In the genomic region with DNA sequence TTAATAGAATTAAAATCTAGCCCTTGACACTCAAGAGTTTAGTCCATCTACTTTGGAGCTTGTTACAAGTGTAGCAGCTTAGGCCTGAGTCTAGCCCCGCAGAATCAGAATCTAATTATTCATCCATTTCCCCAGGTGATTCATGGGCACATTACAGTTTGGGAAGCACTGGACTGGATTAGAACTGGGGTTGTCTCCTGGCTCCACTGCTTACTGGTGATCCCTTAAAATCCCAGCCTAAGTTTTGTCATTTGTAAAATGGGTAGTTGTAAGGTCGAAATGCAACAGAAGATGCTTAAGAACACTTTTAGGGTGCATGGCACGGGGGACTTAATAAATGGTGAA, we compare ENCODE assay signal across 8 cellular contexts. TPM values are rescaled to one million over a fixed set of nuclear protein-coding genes. Genes with fewer than 3 reads are reported as not detected.
A peak's percentile ranks its signal among the peaks of the same experiment; 100 is the strongest.
DNase-seq lines count a peak whose midpoint lies in the region; ATAC-seq and TF ChIP-seq lines count a peak whose summit lies in the region.

No MANE protein-coding gene starts in this region.

- no peak overlapping the region for H2BK12ac ChIP-seq in neuronal stem cell (ENCODE audit: low read length)

- H3K18ac ChIP-seq in neuronal stem cell (ENCODE audit: low read length) = no peak overlapping the region

- H3K36me3 ChIP-seq in right lobe of liver (no peaks in the 10 kb centered on the region), transverse colon (no peaks in the 10 kb centered on the region), neuronal stem cell (replicated peaks in 1 of 2; ENCODE audit: control insufficient read depth in 2 of 2, insufficient read depth in 2 of 2, low read length in 2 of 2) (no peaks in the 10 kb centered on the region)

- no peak overlapping the region for H2BK5ac ChIP-seq in neuronal stem cell (ENCODE audit: low read length)

- H2AFZ ChIP-seq in neuronal stem cell (ENCODE audit: low read length) = no peak overlapping the region

- no peak overlapping the region for H3K23ac ChIP-seq in neuronal stem cell (ENCODE audit: low read depth, low read length, poor library complexity)

- H3K27me3 Mint-ChIP-seq in activated naive CD8-positive, alpha-beta T cell = no peaks in the 10 kb centered on the region
- H3K27me3 Mint-ChIP-seq in activated naive CD8-positive, alpha-beta T cell treated with anti-CD3 and anti-CD28 coated beads for 36 hours = no peaks in the 10 kb centered on the region
- H3K27me3 Mint-ChIP-seq in brain = peaks cover 61% of the 10 kb centered on the region

- TF ChIP-seq CTCF in brain (conservative IDR thresholded peaks at IDR 0.05) (no peak), right lobe of liver (IDR thresholded peaks at IDR 0.05) (no peak), transverse colon (IDR thresholded peaks at IDR 0.05) (no peak)

- intact Hi-C loops in right lobe of liver (cut with DNase I) = no loop called here
- intact Hi-C loops in transverse colon (cut with DNase I; ENCODE audit: low total_unique reads) = loop anchor here (5.0 kb wide), 2 partner anchors 46 to 1076 kb away; no protein-coding TSS in a partner anchor

- no peak overlapping the region for H2AK5ac ChIP-seq in neuronal stem cell (ENCODE audit: low read depth, low read length)

- H3K27me3 ChIP-seq in right lobe of liver (no peaks in the 10 kb centered on the region), transverse colon (no peaks in the 10 kb centered on the region), neuronal stem cell (ENCODE audit: control insufficient read depth in 3 of 3, insufficient read depth in 3 of 3, low read depth in 1 of 3, low read length in 3 of 3) (peaks cover 0 to 60% (median 0%) of the 10 kb centered on the region in 3 experiments)

- H2BK120ac ChIP-seq in neuronal stem cell (ENCODE audit: low read depth, low read length) = no peak overlapping the region

- H3K36me3 Mint-ChIP-seq in activated naive CD8-positive, alpha-beta T cell = no peaks in the 10 kb centered on the region
- H3K36me3 Mint-ChIP-seq in activated naive CD8-positive, alpha-beta T cell treated with anti-CD3 and anti-CD28 coated beads for 36 hours = no peaks in the 10 kb centered on the region
- H3K36me3 Mint-ChIP-seq in brain = no peaks in the 10 kb centered on the region

- no peak for TF ChIP-seq EP300 in transverse colon (IDR thresholded peaks at IDR 0.05; ENCODE audit: low read depth)

- H3K4me2 ChIP-seq in neuronal stem cell (ENCODE audit: insufficient read depth, low read length, poor library complexity, severe bottlenecking) = no peak overlapping the region

- no peak overlapping the region for H3K27ac Mint-ChIP-seq in activated naive CD8-positive, alpha-beta T cell
- no peak overlapping the region for H3K27ac Mint-ChIP-seq in activated naive CD8-positive, alpha-beta T cell treated with anti-CD3 and anti-CD28 coated beads for 36 hours
- H3K27ac Mint-ChIP-seq in brain = peak overlapping the region in 2 of 5 experiments; percentile 31 to 72

- no peak for DNase-seq in activated naive CD8-positive, alpha-beta T cell treated with anti-CD3 and anti-CD28 coated beads for 36 hours
- DNase-seq in right lobe of liver = no peak
- DNase-seq in transverse colon = no peak
- no peak for DNase-seq in neuronal stem cell (ENCODE audit: low spot score)
- no peak for DNase-seq in hippocampal formation (lab: John Stamatoyannopoulos, UW)

- in situ Hi-C loops in transverse colon (cut with MboI; ENCODE audit: low pct_ligation_motif_present in 1 of 4, low pct_unique_long_range_greater_than_20kb in 1 of 4, low sequenced_read_pairs in 3 of 4) = loop anchor here in 3 of 4 donors (5.0 to 10.0 kb wide), 2 partner anchors 46 to 48 kb away; no protein-coding TSS in a partner anchor

- no peak for ATAC-seq in right lobe of liver
- no peak for ATAC-seq in HG03342 (IDR thresholded peaks at IDR 0.05; ENCODE audit: unreplicated experiment)

- H3K4me3 ChIP-seq in right lobe of liver (peak overlapping the region in 2 of 3 donors; percentile 88), transverse colon (peak overlapping the region in 2 of 4 donors; percentile 80 to 91), neuronal stem cell (ENCODE audit: low read length in 2 of 2) (no peak overlapping the region)

- WGBS in right lobe of liver (ENCODE audit: insufficient coverage, low coverage, low lambda C conversion rate, missing lambda C conversion rate) = 43% methylated on average over 3 of the region's 3 CpGs
- 33% methylated on average over 3 of the region's 3 CpGs for WGBS in transverse colon (ENCODE audit: low coverage in 1 of 2), 2 donors
- WGBS in neuronal stem cell (ENCODE audit: extremely low coverage in 2 of 2, insufficient read length in 2 of 2, insufficient replicate concordance in 1 of 2), 2 donors = no CpG with 5 or more reads among the region's 3 CpGs

- H3K14ac ChIP-seq in neuronal stem cell (ENCODE audit: low read length) = no peak overlapping the region

- no peak overlapping the region for H4K8ac ChIP-seq in neuronal stem cell (ENCODE audit: low read depth, low read length)

- H3K9me3 Mint-ChIP-seq in activated naive CD8-positive, alpha-beta T cell (ENCODE audit: low read depth) = no peaks in the 10 kb centered on the region
- H3K9me3 Mint-ChIP-seq in activated naive CD8-positive, alpha-beta T cell treated with anti-CD3 and anti-CD28 coated beads for 36 hours = no peaks in the 10 kb centered on the region
- H3K9me3 Mint-ChIP-seq in brain = peaks cover 0 to 4% (median 0%) of the 10 kb centered on the region in 5 experiments

- no peak overlapping the region for H3K9ac ChIP-seq in neuronal stem cell (ENCODE audit: low read depth, low read length, poor library complexity)

- TF ChIP-seq POLR2A in right lobe of liver (IDR thresholded peaks at IDR 0.05) = no peak
- TF ChIP-seq POLR2A in transverse colon (IDR thresholded peaks at IDR 0.05) = no peak

- no peaks in the 10 kb centered on the region for H3K4me1 ChIP-seq in right lobe of liver
- peaks cover 3 to 24% (median 16%) of the 10 kb centered on the region in 4 donors for H3K4me1 ChIP-seq in transverse colon
- H3K4me1 ChIP-seq in neuronal stem cell (ENCODE audit: control insufficient read depth in 2 of 2, insufficient read depth in 1 of 2, low read depth in 1 of 2, low read length in 2 of 2) = peaks cover 0 to 12% of the 10 kb centered on the region in 2 donors

- no peaks in the 10 kb centered on the region for H3K79me1 ChIP-seq in neuronal stem cell (ENCODE audit: low read depth, low read length)

- no peak overlapping the region for H2BK15ac ChIP-seq in neuronal stem cell (ENCODE audit: low read length)

- H3K9me3 ChIP-seq in right lobe of liver (no peaks in the 10 kb centered on the region), transverse colon (no peaks in the 10 kb centered on the region), neuronal stem cell (replicated peaks in 1 of 2; ENCODE audit: control insufficient read depth in 2 of 2, insufficient read depth in 1 of 2, low read depth in 1 of 2, low read length in 2 of 2) (no peaks in the 10 kb centered on the region)

- no peak overlapping the region for H4K91ac ChIP-seq in neuronal stem cell (ENCODE audit: low read depth, low read length, poor library complexity)

- peak overlapping the region in 2 of 3 donors; percentile 86 to 94 for H3K27ac ChIP-seq in right lobe of liver
- peak overlapping the region; percentile 94 to 98 (median 96) for H3K27ac ChIP-seq in transverse colon
- no peak overlapping the region for H3K27ac ChIP-seq in neuronal stem cell (replicated peaks; ENCODE audit: low read length)

- no peak overlapping the region for H3K4ac ChIP-seq in neuronal stem cell (ENCODE audit: low read length)

- peaks cover 20% of the 10 kb centered on the region for H3K4me1 Mint-ChIP-seq in activated naive CD8-positive, alpha-beta T cell (ENCODE audit: low read depth)
- peaks cover 23% of the 10 kb centered on the region for H3K4me1 Mint-ChIP-seq in activated naive CD8-positive, alpha-beta T cell treated with anti-CD3 and anti-CD28 coated beads for 36 hours
- peaks cover 22% of the 10 kb centered on the region for H3K4me1 Mint-ChIP-seq in brain

- H3K4me3 Mint-ChIP-seq in activated naive CD8-positive, alpha-beta T cell = peak overlapping the region; percentile 87
- H3K4me3 Mint-ChIP-seq in activated naive CD8-positive, alpha-beta T cell treated with anti-CD3 and anti-CD28 coated beads for 36 hours = no peak overlapping the region
- peak overlapping the region; percentile 86 to 91 (median 86) for H3K4me3 Mint-ChIP-seq in brain

RNA-seq across cellular contexts. Expression of gene STX3, which starts 1.3 kb away (rescaled TPM):
- 1 to 10 TPM; 7.3 to 8.0 TPM for total RNA-seq in activated naive CD8-positive, alpha-beta T cell treated with anti-CD3 and anti-CD28 coated beads for 36 hours
- polyA plus RNA-seq in brain (ENCODE audit: insufficient read depth, low read depth, low replicate concordance) = 22.1 TPM
- total RNA-seq in right lobe of liver (10 to 100 TPM in 3 of 6 experiments, 1 to 10 TPM in 3; 4.5 to 16.5 (median 8.6) TPM), transverse colon (100 to 1,000 TPM; 131 to 156 (median 142) TPM)
- polyA plus RNA-seq in neuronal stem cell (2013, experiment 1 of 2) = 28.3 TPM
- 28.3 TPM for polyA plus RNA-seq in neuronal stem cell (2013, experiment 2 of 2)

RNA-seq across cellular contexts. Expression of gene OR10V1, which starts 42.8 kb away (rescaled TPM):
- total RNA-seq in activated naive CD8-positive, alpha-beta T cell treated with anti-CD3 and anti-CD28 coated beads for 36 hours = not detected
- not detected for polyA plus RNA-seq in brain (ENCODE audit: insufficient read depth, low read depth, low replicate concordance)
- total RNA-seq in right lobe of liver (not detected), transverse colon (not detected)
- polyA plus RNA-seq in neuronal stem cell (2013, experiment 1 of 2) = not detected
- polyA plus RNA-seq in neuronal stem cell (2013, experiment 2 of 2) = 0.04 TPM

RNA-seq across cellular contexts. Expression of gene MRPL16, which starts 54.1 kb away (rescaled TPM):
- total RNA-seq in activated naive CD8-positive, alpha-beta T cell treated with anti-CD3 and anti-CD28 coated beads for 36 hours = 100 to 1,000 TPM; 104 to 105 TPM
- polyA plus RNA-seq in brain (ENCODE audit: insufficient read depth, low read depth, low replicate concordance) = 34.8 TPM
- total RNA-seq in right lobe of liver (10 to 100 TPM; 30.6 to 48.3 (median 37.3) TPM), transverse colon (10 to 100 TPM in 3 of 4 donors, 1 to 10 TPM in 1; 7.5 to 62.4 (median 37.2) TPM)
- polyA plus RNA-seq in neuronal stem cell (2013, experiment 1 of 2) = 42.5 TPM
- polyA plus RNA-seq in neuronal stem cell (2013, experiment 2 of 2) = 41.2 TPM

Comparison
In these comparisons a context has a peak if more than half of its experiments do, and no peak if none do; other contexts are left out.
1. H3K4me3 ChIP-seq: peak in right lobe of liver (2 of 3); none in neuronal stem cell (0 of 2).
2. RNA of gene STX3, which starts 1.3 kb away (total RNA-seq): 131 to 156 TPM in transverse colon; 4.5 to 16.5 TPM in right lobe of liver and 7.3 to 8.0 TPM in activated naive CD8-positive, alpha-beta T cell treated with anti-CD3 and anti-CD28 coated beads for 36 hours; every median in the first group is over 4 times any median in the second.